In the genomic region with DNA sequence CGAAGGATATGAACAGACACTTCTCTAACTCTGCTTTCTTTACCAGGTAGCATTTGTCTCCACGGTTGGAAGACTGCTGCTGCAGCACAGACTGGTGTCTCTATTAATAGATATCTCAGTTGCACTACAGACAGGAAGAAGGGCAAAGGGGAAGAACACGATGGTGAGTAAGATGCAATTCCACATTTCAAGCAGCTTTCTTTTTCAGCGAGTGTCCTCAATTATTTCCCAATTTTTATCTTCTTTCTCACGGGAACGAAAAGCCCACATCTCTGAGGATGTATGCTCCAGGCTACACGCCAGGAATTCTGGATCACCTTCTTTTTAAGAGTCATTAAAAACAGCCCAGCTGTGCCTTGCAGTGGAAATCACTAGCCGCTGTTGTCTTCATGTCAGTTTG, we compare ENCODE assay signal across 17 cellular contexts.
DNase-seq lines count a peak whose midpoint lies in the region; ATAC-seq and TF ChIP-seq lines count a peak whose summit lies in the region.
"Had no signal": no experiment of that assay in that cellular context is flagged by ENCODE, and none has a peak within 500 bp of the region (broad histone marks: within the 10 kb centered on the region; RNA-seq: fewer than 3 reads in every experiment).

No MANE protein-coding gene starts in this region.

- no peaks in the 10 kb centered on the region for H3K36me3 Mint-ChIP-seq in MCF 10A (ENCODE audit: insufficient read depth, unreplicated experiment)
- peaks cover 0 to 9% of the 10 kb centered on the region in 2 donors for H3K36me3 Mint-ChIP-seq in stimulated activated naive B cell treated with anti-CD40 and anti-IgM and Interleukin-4, amounts not matched to agents 10 μg/mL and 1 μg/mL and 100 μg/mL, for 72 hours
- H3K36me3 Mint-ChIP-seq in activated CD4-positive, alpha-beta memory T cell treated with anti-CD3 and anti-CD28 coated beads for 36 hours = no peaks in the 10 kb centered on the region
- H3K36me3 Mint-ChIP-seq: activated naive CD8-positive, alpha-beta T cell had no signal

- no peaks in the 10 kb centered on the region for H3K79me2 ChIP-seq in PC-9 (ENCODE audit: low read depth)
- H3K79me2 ChIP-seq: parathyroid adenoma had no signal

- H3K9me2 ChIP-seq in PC-9 (ENCODE audit: insufficient read depth) = no peaks in the 10 kb centered on the region

- H3K4me1 ChIP-seq in breast epithelium (no peaks in the 10 kb centered on the region), PC-9 (replicated peaks; ENCODE audit: insufficient read depth) (peaks cover 13% of the 10 kb centered on the region; the same call in 1 of the 2 replicates)
- H3K4me1 ChIP-seq: parathyroid adenoma, SJSA1 had no signal

- intact Hi-C loops in MCF 10A (cut with micrococcal nuclease) = no loop called here
- intact Hi-C loops in breast epithelium (cut with DNase I; ENCODE audit: low total_unique reads) = no loop called here
- intact Hi-C loops in PC-9 (cut with micrococcal nuclease; ENCODE audit: unreplicated experiment) = no loop called here
- intact Hi-C loops in activated CD4-positive, alpha-beta memory T cell treated with anti-CD3 and anti-CD28 coated beads for 36 hours (cut with micrococcal nuclease) = no loop called here

- TF ChIP-seq POLR2A in breast epithelium (IDR thresholded peaks at IDR 0.05) = no peak

- CTCF ChIA-PET in MCF 10A (lab: Yijun Ruan, JAX) (no interaction called here), PC-9 (lab: Charles Lee) (no interaction called here)
- CTCF ChIA-PET in activated CD4-positive, alpha-beta memory T cell treated with anti-CD3 and anti-CD28 coated beads for 36 hours (lab: Charles Lee) = no interaction called here

- DNase-seq in MCF 10A (ENCODE audit: unreplicated experiment) (peak; percentile 43), breast epithelium (ENCODE audit: low spot score in 2 of 2) (no peak), PC-9 (no peak), fibroblast of villous mesenchyme (ENCODE audit: low read depth) (peak; percentile 97), dedifferentiated amniotic fluid mesenchymal stem cell (ENCODE audit: extremely low spot score) (no peak)
- DNase-seq in stimulated activated naive B cell treated with anti-CD40 and anti-IgM and Interleukin-4, amounts not matched to agents 10 μg/mL and 1 μg/mL and 100 μg/mL, for 72 hours = no peak
- no peak for DNase-seq in activated CD4-positive, alpha-beta memory T cell treated with anti-CD3 and anti-CD28 coated beads for 36 hours
- DNase-seq: activated CD4-positive, alpha-beta T cell treated with anti-CD3 and anti-CD28 coated beads for 4 hours; dorsolateral prefrontal cortex; glutamatergic neuron; H7; NCI-H2171 treated with DMSO at 0.1 percent for 48 hours had no signal

- H3K36me3 ChIP-seq in breast epithelium (no peaks in the 10 kb centered on the region), PC-9 (ENCODE audit: low read depth) (no peaks in the 10 kb centered on the region)
- H3K36me3 ChIP-seq: SJSA1 had no signal

- H3K27me3 Mint-ChIP-seq in MCF 10A (ENCODE audit: insufficient read depth, unreplicated experiment) = no peaks in the 10 kb centered on the region
- peaks cover 0 to 4% of the 10 kb centered on the region in 2 donors for H3K27me3 Mint-ChIP-seq in stimulated activated naive B cell treated with anti-CD40 and anti-IgM and Interleukin-4, amounts not matched to agents 10 μg/mL and 1 μg/mL and 100 μg/mL, for 72 hours
- peaks cover 5% of the 10 kb centered on the region for H3K27me3 Mint-ChIP-seq in activated CD4-positive, alpha-beta memory T cell treated with anti-CD3 and anti-CD28 coated beads for 36 hours

- H3F3A ChIP-seq in PC-9 (ENCODE audit: insufficient read depth, low read depth) = peaks cover 4% of the 10 kb centered on the region; the same call in 1 of the 2 replicates

- BruUV-seq in MCF 10A (replicated peaks; lab: Mats Ljungman, UMichigan) (no TSS peak), PC-9 (replicated peaks; lab: Mats Ljungman, UMichigan) (no TSS peak)

- H3K9me3 ChIP-seq in breast epithelium (no peaks in the 10 kb centered on the region), PC-9 (ENCODE audit: insufficient read depth, low read depth) (no peaks in the 10 kb centered on the region)
- H3K9me3 ChIP-seq: SJSA1 had no signal

- POLR2A ChIA-PET in MCF 10A (lab: Yijun Ruan, JAX) (no interaction called here), PC-9 (lab: Charles Lee; ENCODE audit: unreplicated experiment) (no interaction called here)
- POLR2A ChIA-PET in activated CD4-positive, alpha-beta memory T cell treated with anti-CD3 and anti-CD28 coated beads for 36 hours (lab: Charles Lee) = no interaction called here

- peaks cover 3% of the 10 kb centered on the region for H3K9me3 Mint-ChIP-seq in MCF 10A (ENCODE audit: unreplicated experiment)
- H3K9me3 Mint-ChIP-seq in stimulated activated naive B cell treated with anti-CD40 and anti-IgM and Interleukin-4, amounts not matched to agents 10 μg/mL and 1 μg/mL and 100 μg/mL, for 72 hours = peaks cover 10 to 11% of the 10 kb centered on the region in 2 donors
- H3K9me3 Mint-ChIP-seq in activated CD4-positive, alpha-beta memory T cell treated with anti-CD3 and anti-CD28 coated beads for 36 hours = peaks cover 9% of the 10 kb centered on the region

- H3K4me3 ChIP-seq in breast epithelium (no peak overlapping the region), PC-9 (no peak overlapping the region), fibroblast of villous mesenchyme (ENCODE audit: low read depth, low read length) (no peak overlapping the region)
- H3K4me3 ChIP-seq: dorsolateral prefrontal cortex, K562, SJSA1 had no signal

- H3K27me3 ChIP-seq in breast epithelium (no peaks in the 10 kb centered on the region), PC-9 (ENCODE audit: insufficient read depth, low read depth) (no peaks in the 10 kb centered on the region)
- H3K27me3 ChIP-seq: dorsolateral prefrontal cortex, SJSA1 had no signal

- no peak overlapping the region for H3K27ac Mint-ChIP-seq in MCF 10A (ENCODE audit: low read depth, unreplicated experiment)
- no peak overlapping the region for H3K27ac Mint-ChIP-seq in stimulated activated naive B cell treated with anti-CD40 and anti-IgM and Interleukin-4, amounts not matched to agents 10 μg/mL and 1 μg/mL and 100 μg/mL, for 72 hours
- H3K27ac Mint-ChIP-seq in activated CD4-positive, alpha-beta memory T cell treated with anti-CD3 and anti-CD28 coated beads for 36 hours = no peak overlapping the region
- H3K27ac Mint-ChIP-seq: activated naive CD8-positive, alpha-beta T cell had no signal

- no peaks in the 10 kb centered on the region for H4K20me1 ChIP-seq in PC-9 (ENCODE audit: insufficient read depth)

- H3K27ac ChIP-seq in breast epithelium (no peak overlapping the region), PC-9 (no peak overlapping the region)
- H3K27ac ChIP-seq: parathyroid adenoma, SJSA1 had no signal

- peaks cover 2% of the 10 kb centered on the region for H3K4me1 Mint-ChIP-seq in MCF 10A (ENCODE audit: insufficient read depth, unreplicated experiment)
- H3K4me1 Mint-ChIP-seq in stimulated activated naive B cell treated with anti-CD40 and anti-IgM and Interleukin-4, amounts not matched to agents 10 μg/mL and 1 μg/mL and 100 μg/mL, for 72 hours = peaks cover 6 to 17% of the 10 kb centered on the region in 2 donors
- no peaks in the 10 kb centered on the region for H3K4me1 Mint-ChIP-seq in activated CD4-positive, alpha-beta memory T cell treated with anti-CD3 and anti-CD28 coated beads for 36 hours (ENCODE audit: low read depth)

- no peak overlapping the region for H3K4me3 Mint-ChIP-seq in MCF 10A (ENCODE audit: unreplicated experiment)
- H3K4me3 Mint-ChIP-seq in stimulated activated naive B cell treated with anti-CD40 and anti-IgM and Interleukin-4, amounts not matched to agents 10 μg/mL and 1 μg/mL and 100 μg/mL, for 72 hours = no peak overlapping the region
- H3K4me3 Mint-ChIP-seq in activated CD4-positive, alpha-beta memory T cell treated with anti-CD3 and anti-CD28 coated beads for 36 hours = no peak overlapping the region
- H3K4me3 Mint-ChIP-seq: activated naive CD8-positive, alpha-beta T cell had no signal

- H2AFZ ChIP-seq in PC-9 = no peak overlapping the region
- H2AFZ ChIP-seq: parathyroid adenoma had no signal

- H3K4me2 ChIP-seq in PC-9 = peak overlapping the region; percentile 16

- peak; percentile 92 to 96 for ATAC-seq in stimulated activated naive B cell treated with anti-CD40 and anti-IgM and Interleukin-4, amounts not matched to agents 10 μg/mL and 1 μg/mL and 100 μg/mL, for 72 hours (replicated peaks)
- ATAC-seq in GM21528 (IDR thresholded peaks at IDR 0.05; ENCODE audit: low FRiP score, unreplicated experiment) = no peak
- ATAC-seq: K562 had no signal

- TF ChIP-seq CTCF in MCF 10A (IDR thresholded peaks at IDR 0.05; ENCODE audit: unreplicated experiment) = no peak
- no peak for TF ChIP-seq CTCF in breast epithelium (IDR thresholded peaks at IDR 0.05)
- TF ChIP-seq CTCF in PC-9 (conservative IDR thresholded peaks at IDR 0.05) = no peak
- no peak for TF ChIP-seq CTCF in fibroblast of villous mesenchyme (IDR thresholded peaks at IDR 0.05; ENCODE audit: insufficient read depth, low read depth, low read length)

Comparison
In these comparisons a context has a peak if more than half of its experiments do, and no peak if none do; other contexts are left out.
1. DNase-seq: peak in MCF 10A (single experiment) and fibroblast of villous mesenchyme (single experiment); none in breast epithelium (0 of 2), PC-9 (0 of 2), stimulated activated naive B cell treated with anti-CD40 and anti-IgM and Interleukin-4, amounts not matched to agents 10 μg/mL and 1 μg/mL and 100 μg/mL, for 72 hours (single experiment), activated CD4-positive, alpha-beta memory T cell treated with anti-CD3 and anti-CD28 coated beads for 36 hours (single experiment) and dedifferentiated amniotic fluid mesenchymal stem cell (single experiment).